1 cellular context compared by ENCODE assay signal in genomic region chr22:23787910-23788309, GRCh38.
TF ChIP-seq lines count a peak whose summit lies in the region.

No MANE protein-coding gene starts in this region.

TF ChIP-seq in liver, 16 proteins besides CTCF, POLR2A, EP300 and RAD21 (continued from another document):
- TF ChIP-seq, protein P1, sequence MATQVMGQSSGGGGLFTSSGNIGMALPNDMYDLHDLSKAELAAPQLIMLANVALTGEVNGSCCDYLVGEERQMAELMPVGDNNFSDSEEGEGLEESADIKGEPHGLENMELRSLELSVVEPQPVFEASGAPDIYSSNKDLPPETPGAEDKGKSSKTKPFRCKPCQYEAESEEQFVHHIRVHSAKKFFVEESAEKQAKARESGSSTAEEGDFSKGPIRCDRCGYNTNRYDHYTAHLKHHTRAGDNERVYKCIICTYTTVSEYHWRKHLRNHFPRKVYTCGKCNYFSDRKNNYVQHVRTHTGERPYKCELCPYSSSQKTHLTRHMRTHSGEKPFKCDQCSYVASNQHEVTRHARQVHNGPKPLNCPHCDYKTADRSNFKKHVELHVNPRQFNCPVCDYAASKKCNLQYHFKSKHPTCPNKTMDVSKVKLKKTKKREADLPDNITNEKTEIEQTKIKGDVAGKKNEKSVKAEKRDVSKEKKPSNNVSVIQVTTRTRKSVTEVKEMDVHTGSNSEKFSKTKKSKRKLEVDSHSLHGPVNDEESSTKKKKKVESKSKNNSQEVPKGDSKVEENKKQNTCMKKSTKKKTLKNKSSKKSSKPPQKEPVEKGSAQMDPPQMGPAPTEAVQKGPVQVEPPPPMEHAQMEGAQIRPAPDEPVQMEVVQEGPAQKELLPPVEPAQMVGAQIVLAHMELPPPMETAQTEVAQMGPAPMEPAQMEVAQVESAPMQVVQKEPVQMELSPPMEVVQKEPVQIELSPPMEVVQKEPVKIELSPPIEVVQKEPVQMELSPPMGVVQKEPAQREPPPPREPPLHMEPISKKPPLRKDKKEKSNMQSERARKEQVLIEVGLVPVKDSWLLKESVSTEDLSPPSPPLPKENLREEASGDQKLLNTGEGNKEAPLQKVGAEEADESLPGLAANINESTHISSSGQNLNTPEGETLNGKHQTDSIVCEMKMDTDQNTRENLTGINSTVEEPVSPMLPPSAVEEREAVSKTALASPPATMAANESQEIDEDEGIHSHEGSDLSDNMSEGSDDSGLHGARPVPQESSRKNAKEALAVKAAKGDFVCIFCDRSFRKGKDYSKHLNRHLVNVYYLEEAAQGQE (IDR thresholded peaks at IDR 0.05) = no peak
